In the genomic region with DNA sequence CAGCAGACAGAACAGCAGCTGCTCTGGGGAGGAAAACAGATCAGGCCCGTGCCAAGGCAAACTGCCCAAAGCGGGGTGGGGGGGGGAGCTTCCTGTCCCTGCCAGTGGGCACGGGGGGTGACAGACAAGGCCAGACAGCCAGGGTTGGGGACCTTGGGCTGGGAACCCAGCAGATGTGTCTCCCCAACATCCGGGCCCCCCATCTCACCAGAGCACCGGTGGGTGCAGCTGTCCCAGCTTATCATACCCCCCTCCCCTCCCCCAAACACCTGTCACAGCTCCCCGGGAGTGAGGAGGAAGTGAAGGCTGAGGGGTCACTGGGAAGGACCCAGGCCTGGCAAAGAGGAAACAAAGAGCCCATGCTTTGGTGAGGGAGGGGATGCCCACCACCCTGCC, we compare ENCODE assay signal across 8 cellular contexts. TPM values are rescaled to one million over a fixed set of nuclear protein-coding genes. Genes with fewer than 3 reads are reported as not detected.
DNase-seq lines count a peak whose midpoint lies in the region; ATAC-seq and TF ChIP-seq lines count a peak whose summit lies in the region.

No MANE protein-coding gene starts in this region.

- H3K27me3 Mint-ChIP-seq in stimulated activated naive CD8-positive, alpha-beta T cell treated with anti-CD3 and anti-CD28 coated beads, Interleukin-15, Interleukin-2, amounts not matched to agents 100 ng/mL and 50 ng/mL, for 24 hours, result no peaks in the 10 kb centered on the region
- H3K27me3 Mint-ChIP-seq in activated T-cell treated with anti-CD3 and anti-CD28 coated beads, Interleukin-2, amount 50 U/mL, for 72 hours (ENCODE audit: low read depth), result no peaks in the 10 kb centered on the region

- TF ChIP-seq CTCF in retinal pigment epithelial cell (conservative IDR thresholded peaks at IDR 0.05; ENCODE audit: low read depth, low read length), result no peak

- peak overlapping the region; percentile 90 for H3K4me3 ChIP-seq in retinal pigment epithelial cell (ENCODE audit: low read length)

- peak overlapping the region; percentile 95 for H3K27ac Mint-ChIP-seq in stimulated activated naive CD8-positive, alpha-beta T cell treated with anti-CD3 and anti-CD28 coated beads, Interleukin-15, Interleukin-2, amounts not matched to agents 100 ng/mL and 50 ng/mL, for 24 hours
- no peak overlapping the region for H3K27ac Mint-ChIP-seq in activated T-cell treated with anti-CD3 and anti-CD28 coated beads, Interleukin-2, amount 50 U/mL, for 72 hours

- H3K4me1 Mint-ChIP-seq in stimulated activated naive CD8-positive, alpha-beta T cell treated with anti-CD3 and anti-CD28 coated beads, Interleukin-15, Interleukin-2, amounts not matched to agents 100 ng/mL and 50 ng/mL, for 24 hours (ENCODE audit: low read depth), result peaks cover 30% of the 10 kb centered on the region
- H3K4me1 Mint-ChIP-seq in activated T-cell treated with anti-CD3 and anti-CD28 coated beads, Interleukin-2, amount 50 U/mL, for 72 hours (ENCODE audit: low read depth), result peaks cover 41% of the 10 kb centered on the region

- peak overlapping the region; percentile 94 for H3K4me3 Mint-ChIP-seq in stimulated activated naive CD8-positive, alpha-beta T cell treated with anti-CD3 and anti-CD28 coated beads, Interleukin-15, Interleukin-2, amounts not matched to agents 100 ng/mL and 50 ng/mL, for 24 hours
- H3K4me3 Mint-ChIP-seq in activated T-cell treated with anti-CD3 and anti-CD28 coated beads, Interleukin-2, amount 50 U/mL, for 72 hours, result peak overlapping the region; percentile 93

- intact Hi-C loops in head of caudate nucleus (cut with DNase I), result no loop called here

- peaks cover 13% of the 10 kb centered on the region for H3K36me3 Mint-ChIP-seq in stimulated activated naive CD8-positive, alpha-beta T cell treated with anti-CD3 and anti-CD28 coated beads, Interleukin-15, Interleukin-2, amounts not matched to agents 100 ng/mL and 50 ng/mL, for 24 hours (ENCODE audit: low read depth)
- peaks cover 1% of the 10 kb centered on the region in 2 donors for H3K36me3 Mint-ChIP-seq in activated T-cell treated with anti-CD3 and anti-CD28 coated beads, Interleukin-2, amount 50 U/mL, for 72 hours (ENCODE audit: insufficient read depth in 2 of 2)

- H3K9me3 Mint-ChIP-seq in stimulated activated naive CD8-positive, alpha-beta T cell treated with anti-CD3 and anti-CD28 coated beads, Interleukin-15, Interleukin-2, amounts not matched to agents 100 ng/mL and 50 ng/mL, for 24 hours, result no peaks in the 10 kb centered on the region
- H3K9me3 Mint-ChIP-seq in activated T-cell treated with anti-CD3 and anti-CD28 coated beads, Interleukin-2, amount 50 U/mL, for 72 hours, result no peaks in the 10 kb centered on the region

- no peak for DNase-seq in stimulated activated naive CD8-positive, alpha-beta T cell treated with anti-CD3 and anti-CD28 coated beads, Interleukin-15, Interleukin-2, amounts not matched to agents 100 U/mL and 50 U/mL, for 24 hours
- DNase-seq in activated T-cell treated with anti-CD3 and anti-CD28 coated beads, Interleukin-2, amount 50 U/mL, for 72 hours, result peak in 1 of 2 donors; percentile 31
- DNase-seq in head of caudate nucleus, result peak in 25 of 42 donors; percentile 38 to 84 (median 62)
- no peak for DNase-seq in retinal pigment epithelial cell (ENCODE audit: low read depth)
- no peak for DNase-seq in NCI-H2171 (lab: John Stamatoyannopoulos, UW)

- no peak for ATAC-seq in stimulated activated naive CD8-positive, alpha-beta T cell treated with anti-CD3 and anti-CD28 coated beads, Interleukin-15, Interleukin-2, amounts not matched to agents 100 U/mL and 50 U/mL, for 24 hours
- no peak for ATAC-seq in activated T-cell treated with anti-CD3 and anti-CD28 coated beads, Interleukin-2, amount 50 U/mL, for 72 hours (replicated peaks in 1 of 2)
- ATAC-seq in GM19455 (IDR thresholded peaks at IDR 0.05; ENCODE audit: unreplicated experiment) (no peak), HG02973 (IDR thresholded peaks at IDR 0.05; ENCODE audit: unreplicated experiment) (no peak)

RNA-seq across cellular contexts. Expression of a gene that starts 1.3 kb away (rescaled TPM):
- total RNA-seq in activated T-cell treated with anti-CD3 and anti-CD28 coated beads, Interleukin-2, amount 50 U/mL, for 72 hours, result 100 to 1,000 TPM; 121 to 149 TPM

RNA-seq across cellular contexts. Expression of a gene that starts 4.5 kb away (rescaled TPM):
- total RNA-seq in activated T-cell treated with anti-CD3 and anti-CD28 coated beads, Interleukin-2, amount 50 U/mL, for 72 hours, result 10 to 100 TPM; 34.2 to 41.5 TPM

RNA-seq across cellular contexts. Expression of a gene that starts 5.9 kb away (rescaled TPM):
- 10 to 100 TPM in 1 of 2 donors, 1 to 10 TPM in 1; 9.1 to 10.5 TPM for total RNA-seq in activated T-cell treated with anti-CD3 and anti-CD28 coated beads, Interleukin-2, amount 50 U/mL, for 72 hours

RNA-seq across cellular contexts. Expression of a gene that starts 11.0 kb away (rescaled TPM):
- total RNA-seq in activated T-cell treated with anti-CD3 and anti-CD28 coated beads, Interleukin-2, amount 50 U/mL, for 72 hours, result 10 to 100 TPM; 65.4 to 67.3 TPM

RNA-seq across cellular contexts. Expression of a gene that starts 15.1 kb away (rescaled TPM):
- total RNA-seq in activated T-cell treated with anti-CD3 and anti-CD28 coated beads, Interleukin-2, amount 50 U/mL, for 72 hours, result 10 to 100 TPM; 42.2 to 54.1 TPM

Comparison
In these comparisons a context has a peak if more than half of its experiments do, and no peak if none do; other contexts are left out.
1. DNase-seq: peak in head of caudate nucleus (25 of 42); none in stimulated activated naive CD8-positive, alpha-beta T cell treated with anti-CD3 and anti-CD28 coated beads, Interleukin-15, Interleukin-2, amounts not matched to agents 100 U/mL and 50 U/mL, for 24 hours (single experiment), retinal pigment epithelial cell (single experiment) and NCI-H2171 (single experiment).